In genomic region chr1:155227261-155228095, GRCh38 we compare ENCODE assay signal across 8 cellular contexts. TPM values are rescaled to one million over a fixed set of nuclear protein-coding genes. Genes with fewer than 3 reads are reported as not detected.
DNase-seq lines count a peak whose midpoint lies in the region; ATAC-seq and TF ChIP-seq lines count a peak whose summit lies in the region.

No MANE protein-coding gene starts in this region.

- H3K27ac ChIP-seq in ovary (peak overlapping the region; percentile 42 to 82), thyroid gland (peak overlapping the region; percentile 77 to 87 (median 83))

- ATAC-seq in HG02642 (IDR thresholded peaks at IDR 0.05; ENCODE audit: poor library complexity, unreplicated experiment): peak; percentile 92

- TF ChIP-seq EP300 in ovary (IDR thresholded peaks at IDR 0.05): no peak

- DNase-seq in NCI-H1105 (lab: John Stamatoyannopoulos, UW) (peak; percentile 99), SKM-1 (lab: John Stamatoyannopoulos, UW; ENCODE audit: unreplicated experiment) (peak; percentile 99), head of caudate nucleus (peak; percentile 97 to 100 (median 99)), ovary (peak; percentile 97 to 99 (median 98)), thyroid gland (peak; percentile 98 to 99)
- peak; percentile 99 for DNase-seq in activated naive CD8-positive, alpha-beta T cell treated with anti-CD3 and anti-CD28 coated beads for 36 hours

- WGBS in ovary, 3 donors: 0 to 1% (median 0%) methylated on average over 39 to 42 of the region's 42 CpGs
- 1 to 2% methylated on average over 33 to 41 of the region's 42 CpGs for WGBS in thyroid gland, 2 donors

- H3K4me1 ChIP-seq in ovary (ENCODE audit: insufficient read depth) (peaks cover 6% of the 10 kb centered on the region), thyroid gland (peaks cover 25 to 38% of the 10 kb centered on the region in 2 donors)

- H3K4me1 Mint-ChIP-seq in activated naive CD8-positive, alpha-beta T cell treated with anti-CD3 and anti-CD28 coated beads for 36 hours: peaks cover 22% of the 10 kb centered on the region

- no peak for TF ChIP-seq CTCF in ovary (IDR thresholded peaks at IDR 0.05)
- TF ChIP-seq CTCF in thyroid gland (IDR thresholded peaks at IDR 0.05): no peak

- peak overlapping the region; percentile 95 for H3K4me3 Mint-ChIP-seq in activated naive CD8-positive, alpha-beta T cell treated with anti-CD3 and anti-CD28 coated beads for 36 hours

- H3K27me3 Mint-ChIP-seq in activated naive CD8-positive, alpha-beta T cell treated with anti-CD3 and anti-CD28 coated beads for 36 hours: no peaks in the 10 kb centered on the region

- H3K36me3 Mint-ChIP-seq in activated naive CD8-positive, alpha-beta T cell treated with anti-CD3 and anti-CD28 coated beads for 36 hours: peaks cover 12% of the 10 kb centered on the region

- TF ChIP-seq POLR2A in GM10847 (IDR thresholded peaks at IDR 0.05; ENCODE audit: extremely low read depth, insufficient read length) (peak; percentile 85), ovary (IDR thresholded peaks at IDR 0.05) (peak; percentile 65), thyroid gland (IDR thresholded peaks at IDR 0.05) (peak; percentile 20 to 82)

- no peaks in the 10 kb centered on the region for H3K9me3 ChIP-seq in ovary
- no peaks in the 10 kb centered on the region for H3K9me3 ChIP-seq in thyroid gland

- peak overlapping the region; percentile 97 for H3K27ac Mint-ChIP-seq in activated naive CD8-positive, alpha-beta T cell treated with anti-CD3 and anti-CD28 coated beads for 36 hours

- peak overlapping the region; percentile 55 for H3K4me3 ChIP-seq in ovary
- peak overlapping the region; percentile 12 to 32 (median 20) for H3K4me3 ChIP-seq in thyroid gland (replicated peaks in 1 of 3)

- intact Hi-C loops in head of caudate nucleus (cut with DNase I): no loop called here
- intact Hi-C loops in ovary (cut with DNase I): loop anchor here in 2 of 4 donors (2.0 to 5.0 kb wide), 2 partner anchors 21 to 35 kb away; partner anchors contain the start of gene THBS3 (in 1 of the 2)
- intact Hi-C loops in thyroid gland (cut with DNase I): no loop called here

- H3K27me3 ChIP-seq in ovary: no peaks in the 10 kb centered on the region
- no peaks in the 10 kb centered on the region for H3K27me3 ChIP-seq in thyroid gland

- no peaks in the 10 kb centered on the region for H3K36me3 ChIP-seq in ovary
- no peaks in the 10 kb centered on the region for H3K36me3 ChIP-seq in thyroid gland

- H3K9me3 Mint-ChIP-seq in activated naive CD8-positive, alpha-beta T cell treated with anti-CD3 and anti-CD28 coated beads for 36 hours: no peaks in the 10 kb centered on the region

RNA-seq across cellular contexts. Expression of gene MTX1, which starts 19.0 kb away (rescaled TPM):
- 10 to 100 TPM; 68.0 to 72.5 TPM for total RNA-seq in activated naive CD8-positive, alpha-beta T cell treated with anti-CD3 and anti-CD28 coated beads for 36 hours
- total RNA-seq in ovary (10 to 100 TPM; 18.5 to 33.4 (median 27.7) TPM), thyroid gland (10 to 100 TPM; 37.9 to 75.5 (median 52.1) TPM)
- 10 to 100 TPM; 15.6 to 35.4 TPM for polyA plus RNA-seq in ovary

RNA-seq across cellular contexts. Expression of gene THBS3, which starts 19.8 kb away (rescaled TPM):
- 1 to 10 TPM; 7.4 to 9.3 TPM for total RNA-seq in activated naive CD8-positive, alpha-beta T cell treated with anti-CD3 and anti-CD28 coated beads for 36 hours
- total RNA-seq in ovary: 10 to 100 TPM; 19.9 to 50.2 (median 29.1) TPM
- 10 to 100 TPM; 23.1 to 28.2 TPM for polyA plus RNA-seq in ovary
- 10 to 100 TPM in 3 of 4 donors, 1 to 10 TPM in 1; 8.5 to 25.7 (median 18.2) TPM for total RNA-seq in thyroid gland

RNA-seq across cellular contexts. Expression of gene ENTREP3, which starts 27.8 kb away (rescaled TPM):
- 10 to 100 TPM; 46.6 to 49.7 TPM for total RNA-seq in activated naive CD8-positive, alpha-beta T cell treated with anti-CD3 and anti-CD28 coated beads for 36 hours
- total RNA-seq in ovary: 10 to 100 TPM; 10.8 to 22.4 (median 20.2) TPM
- 10 to 100 TPM in 1 of 2 donors, 1 to 10 TPM in 1; 9.3 to 11.8 TPM for polyA plus RNA-seq in ovary
- 10 to 100 TPM in 1 of 4 donors, 1 to 10 TPM in 3; 5.6 to 12.0 (median 7.8) TPM for total RNA-seq in thyroid gland

RNA-seq across cellular contexts. Expression of gene SCAMP3, which starts 34.7 kb away (rescaled TPM):
- 100 to 1,000 TPM; 108 to 117 TPM for total RNA-seq in activated naive CD8-positive, alpha-beta T cell treated with anti-CD3 and anti-CD28 coated beads for 36 hours
- 10 to 100 TPM; 27.1 to 63.0 (median 40.7) TPM for total RNA-seq in ovary
- polyA plus RNA-seq in ovary: 10 to 100 TPM; 40.9 to 46.6 TPM
- total RNA-seq in thyroid gland: 10 to 100 TPM; 51.9 to 73.5 (median 62.7) TPM

RNA-seq across cellular contexts. Expression of gene CLK2, which starts 45.8 kb away (rescaled TPM):
- 10 to 100 TPM; 61.4 to 65.9 TPM for total RNA-seq in activated naive CD8-positive, alpha-beta T cell treated with anti-CD3 and anti-CD28 coated beads for 36 hours
- 10 to 100 TPM; 37.9 to 60.9 (median 50.1) TPM for total RNA-seq in ovary
- 10 to 100 TPM; 46.4 to 51.3 TPM for polyA plus RNA-seq in ovary
- total RNA-seq in thyroid gland: 10 to 100 TPM; 40.0 to 61.6 (median 56.2) TPM

Comparison
In these comparisons a context has a peak if more than half of its experiments do, and no peak if none do; other contexts are left out.
1. Peak in every context shown above with its lines: DNase-seq, ATAC-seq, H3K4me3 ChIP-seq and H3K27ac ChIP-seq.